In the genomic region with DNA sequence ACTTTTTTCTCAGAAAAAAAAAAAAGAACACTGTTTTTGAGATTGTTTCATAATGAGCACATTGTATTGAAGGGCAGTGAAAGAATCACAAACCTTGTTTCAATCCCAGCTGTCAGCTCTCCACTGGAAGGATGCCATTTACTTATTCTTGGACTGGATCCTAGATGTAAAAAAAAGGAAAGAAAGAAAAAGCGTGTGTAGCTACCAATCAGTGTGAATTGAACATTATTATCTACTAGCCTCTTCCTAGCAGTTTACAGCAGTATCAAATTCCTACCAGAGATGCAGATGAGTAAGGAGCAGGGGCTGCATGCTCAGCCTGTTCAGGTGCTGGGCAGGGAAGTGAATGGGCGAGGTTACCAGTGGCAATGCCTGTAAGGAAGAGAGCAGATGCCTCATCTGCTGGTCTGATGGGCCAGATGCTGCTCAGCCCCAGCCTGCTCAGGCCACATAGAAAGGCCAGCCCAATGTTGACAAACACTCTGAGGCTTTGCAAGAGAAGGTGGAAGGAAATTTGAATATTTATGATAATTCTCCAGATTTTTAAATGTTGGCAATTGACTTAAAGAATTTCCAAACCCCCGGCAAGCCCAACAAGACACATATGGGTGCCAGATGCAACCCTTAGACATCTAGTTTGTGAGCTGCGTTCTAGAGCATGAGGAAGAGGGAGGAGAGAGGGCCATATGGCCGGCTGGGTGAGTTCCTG, we compare ENCODE assay signal across 11 cellular contexts.
DNase-seq lines count a peak whose midpoint lies in the region; ATAC-seq and TF ChIP-seq lines count a peak whose summit lies in the region.
"Had no signal": no experiment of that assay in that cellular context is flagged by ENCODE, and none has a peak within 500 bp of the region (broad histone marks: within the 10 kb centered on the region; RNA-seq: fewer than 3 reads in every experiment).

No MANE protein-coding gene starts in this region.

- no peak for TF ChIP-seq CTCF in AG09319 (IDR thresholded peaks at IDR 0.05; ENCODE audit: low read depth, low read length)
- no peak for TF ChIP-seq CTCF in H9 (conservative IDR thresholded peaks at IDR 0.05)

- no peak overlapping the region for H4K8ac ChIP-seq in H9 (replicated peaks; ENCODE audit: insufficient read length, low read depth, low read length)

- H2BK15ac ChIP-seq in H9 (ENCODE audit: low read depth, low read length) = no peak overlapping the region

- H4K5ac ChIP-seq in H9 (ENCODE audit: insufficient read length, low read depth, low read length) = no peak overlapping the region

- H3K4me1 Mint-ChIP-seq in H9 = no peaks in the 10 kb centered on the region
- H3K4me1 Mint-ChIP-seq: memory B cell had no signal

- H3K14ac ChIP-seq in H9 (ENCODE audit: insufficient read depth, low read length) = no peak overlapping the region

- H3K27ac ChIP-seq in right cardiac atrium (ENCODE audit: low read length) (no peak overlapping the region), H9 (ENCODE audit: insufficient read length, low read depth, low read length) (no peak overlapping the region)
- H3K27ac ChIP-seq: suprapubic skin had no signal

- no peak overlapping the region for H2BK12ac ChIP-seq in H9 (ENCODE audit: insufficient read length, low read depth, low read length)

- H3K27me3 ChIP-seq in right cardiac atrium (ENCODE audit: control insufficient read depth, insufficient read depth) (no peaks in the 10 kb centered on the region), H9 (ENCODE audit: insufficient read depth, low read length) (no peaks in the 10 kb centered on the region)
- H3K27me3 ChIP-seq: suprapubic skin had no signal

- H3K18ac ChIP-seq in H9 (ENCODE audit: insufficient read length, low read depth, low read length) = no peak overlapping the region

- H2AFZ ChIP-seq in H9 (ENCODE audit: low read length) = no peak overlapping the region

- 48% methylated on average over 5 of the region's 5 CpGs for WGBS in right cardiac atrium
- no CpG with 5 or more reads among the region's 5 CpGs for WGBS in H9 (ENCODE audit: extremely low coverage, insufficient read length, low lambda C conversion rate)

- ATAC-seq in right cardiac atrium (peak; percentile 41 to 71), GM21786 (IDR thresholded peaks at IDR 0.05; ENCODE audit: unreplicated experiment) (no peak)
- ATAC-seq in stimulated activated naive CD8-positive, alpha-beta T cell treated with anti-CD3 and anti-CD28 coated beads, Interleukin-15, Interleukin-2, amounts not matched to agents 100 U/mL and 50 U/mL, for 24 hours = no peak

- H3K27me3 Mint-ChIP-seq in H9 (ENCODE audit: low read depth) = no peaks in the 10 kb centered on the region

- no peaks in the 10 kb centered on the region for H3K23me2 ChIP-seq in H9 (ENCODE audit: insufficient read length, low read depth, low read length, poor library complexity, severe bottlenecking)

- no peaks in the 10 kb centered on the region for H4K20me1 ChIP-seq in H9 (ENCODE audit: control insufficient read depth, insufficient read depth, insufficient read length)

- intact Hi-C loops in right cardiac atrium (cut with DNase I) = no loop called here

- no peak overlapping the region for H3K56ac ChIP-seq in H9 (ENCODE audit: insufficient read length, low read depth, low read length)

- no peak overlapping the region for H3K4me3 ChIP-seq in right cardiac atrium (ENCODE audit: low read length)
- H3K4me3 ChIP-seq: suprapubic skin had no signal

- H3K4me1 ChIP-seq in right cardiac atrium (ENCODE audit: control insufficient read depth, insufficient read depth, low read length) (no peaks in the 10 kb centered on the region), H9 (ENCODE audit: insufficient read depth, low read length) (no peaks in the 10 kb centered on the region)

- no peak overlapping the region for H3T11ph ChIP-seq in H9 (ENCODE audit: low read length)

- peak; percentile 35 for DNase-seq in AG09319 (ENCODE audit: extremely low read depth, low read depth)
- DNase-seq in NCI-H1105 (lab: John Stamatoyannopoulos, UW) = peak; percentile 90
- peak; percentile 71 for DNase-seq in astrocyte of the hippocampus (ENCODE audit: low read depth, low spot score)
- no peak for DNase-seq in right cardiac atrium
- DNase-seq in H9 = no peak
- no peak for DNase-seq in activated CD4-positive, CD25-positive, alpha-beta regulatory T cell (lab: John Stamatoyannopoulos, UW)
- DNase-seq in stimulated activated naive CD8-positive, alpha-beta T cell treated with anti-CD3 and anti-CD28 coated beads, Interleukin-15, Interleukin-2, amounts not matched to agents 100 U/mL and 50 U/mL, for 24 hours = no peak
- DNase-seq: activated effector memory CD4-positive, alpha-beta T cell treated with Interleukin-2 at 50 U/mL for 16 hours had no signal

- H2BK5ac ChIP-seq in H9 (ENCODE audit: insufficient read length, low read length) = no peak overlapping the region

- H3K9ac ChIP-seq in H9 (ENCODE audit: extremely low read depth, insufficient read length, low read length) = no peak overlapping the region

- no peaks in the 10 kb centered on the region for H3K9me3 Mint-ChIP-seq in H9
- H3K9me3 Mint-ChIP-seq: memory B cell had no signal

- no peak overlapping the region for H4K91ac ChIP-seq in H9 (ENCODE audit: insufficient read length, low read depth, low read length)

- H3K9me3 ChIP-seq in right cardiac atrium (ENCODE audit: control insufficient read depth, low read length) = no peaks in the 10 kb centered on the region
- H3K9me3 ChIP-seq in H9 (ENCODE audit: control insufficient read depth, low read depth, low read length) = no peaks in the 10 kb centered on the region
- H3K9me3 ChIP-seq: suprapubic skin had no signal

- no peak overlapping the region for H2BK20ac ChIP-seq in H9 (ENCODE audit: low read depth, low read length, poor library complexity, severe bottlenecking)

- H3K4me3 Mint-ChIP-seq in H9 = no peak overlapping the region
- H3K4me3 Mint-ChIP-seq: memory B cell had no signal

- H3K79me1 ChIP-seq in H9 (ENCODE audit: insufficient read depth, low read depth, low read length, poor library complexity, severe bottlenecking) = no peaks in the 10 kb centered on the region

- no peak overlapping the region for H2AK5ac ChIP-seq in H9 (ENCODE audit: insufficient read length, low read length)

- no peak overlapping the region for H3K27ac Mint-ChIP-seq in H9
- H3K27ac Mint-ChIP-seq: memory B cell had no signal

- H2BK120ac ChIP-seq in H9 (ENCODE audit: low read depth, low read length, poor library complexity, severe bottlenecking) = no peak overlapping the region

- H3K4ac ChIP-seq in H9 (ENCODE audit: low read depth, low read length) = no peak overlapping the region

- H3K79me2 ChIP-seq in H9 (ENCODE audit: insufficient read depth, low read length) = no peaks in the 10 kb centered on the region

- H3K36me3 Mint-ChIP-seq in H9 (ENCODE audit: insufficient read depth in 1 of 3, low read depth in 3 of 3) = no peaks in the 10 kb centered on the region
- H3K36me3 Mint-ChIP-seq: memory B cell had no signal

- no peak overlapping the region for H3K23ac ChIP-seq in H9 (ENCODE audit: insufficient read length, low read depth, low read length)

- no peak overlapping the region for H3K4me2 ChIP-seq in H9 (ENCODE audit: insufficient read depth, insufficient read length, low read length)

Comparison
In these comparisons a context has a peak if more than half of its experiments do, and no peak if none do; other contexts are left out.
1. DNase-seq: peak in AG09319 (single experiment), NCI-H1105 (single experiment) and astrocyte of the hippocampus (single experiment); none in right cardiac atrium (0 of 3), H9 (single experiment), activated CD4-positive, CD25-positive, alpha-beta regulatory T cell (0 of 4) and stimulated activated naive CD8-positive, alpha-beta T cell treated with anti-CD3 and anti-CD28 coated beads, Interleukin-15, Interleukin-2, amounts not matched to agents 100 U/mL and 50 U/mL, for 24 hours (single experiment).
2. ATAC-seq: peak in right cardiac atrium (2 of 2); none in stimulated activated naive CD8-positive, alpha-beta T cell treated with anti-CD3 and anti-CD28 coated beads, Interleukin-15, Interleukin-2, amounts not matched to agents 100 U/mL and 50 U/mL, for 24 hours (single experiment) and GM21786 (single experiment).